In the genomic region with DNA sequence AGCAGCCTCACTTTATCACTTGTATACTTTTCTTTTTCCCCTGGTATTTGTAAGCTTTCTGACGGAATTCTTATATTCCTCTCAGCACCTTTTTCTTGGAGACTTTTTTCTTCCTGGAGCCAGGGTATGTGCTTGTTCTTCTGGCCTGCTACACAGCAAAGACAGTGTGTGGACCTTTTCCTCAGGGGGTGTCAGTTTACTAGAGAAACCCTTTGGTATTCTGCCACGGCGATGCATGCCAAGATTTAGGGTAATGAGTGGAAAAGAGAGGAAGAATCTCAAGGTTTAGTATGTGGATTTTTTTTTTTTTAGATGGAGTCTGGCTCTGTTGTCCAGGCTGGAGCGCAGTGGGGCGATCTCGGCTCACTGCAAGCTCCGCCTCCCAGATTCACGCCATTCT, we compare ENCODE assay signal across 23 cellular contexts.
DNase-seq lines count a peak whose midpoint lies in the region; ATAC-seq and TF ChIP-seq lines count a peak whose summit lies in the region.
"Had no signal": no experiment of that assay in that cellular context is flagged by ENCODE, and none has a peak within 500 bp of the region (broad histone marks: within the 10 kb centered on the region; RNA-seq: fewer than 3 reads in every experiment).

No MANE protein-coding gene starts in this region.

- CTCF ChIA-PET in HEK293T (lab: Yijun Ruan, JAX) = no interaction called here

- H3K4me3 ChIP-seq in ACC112 (ENCODE audit: low read depth, low read length) = peak overlapping the region; percentile 21; the same call in 1 of the 2 replicates
- H3K4me3 ChIP-seq: MG63, SJCRH30 had no signal

- peaks cover 14 to 17% (median 16%) of the 10 kb centered on the region in 3 donors for H3K4me1 Mint-ChIP-seq in naive B cell

- peak overlapping the region in 5 of 6 donors; percentile 2 to 39 (median 17) for H3K27ac Mint-ChIP-seq in naive B cell
- H3K27ac Mint-ChIP-seq: HFFc6 had no signal

- peaks cover 17% of the 10 kb centered on the region for H3K4me1 ChIP-seq in ACC112 (ENCODE audit: control insufficient read depth, insufficient read depth, low read length, unreplicated experiment)
- H3K4me1 ChIP-seq: BE2C, SJCRH30 had no signal

- H3K36me3 Mint-ChIP-seq in naive B cell = no peaks in the 10 kb centered on the region

- DNase-seq in NCI-H446 (lab: John Stamatoyannopoulos, UW) = peak; percentile 39 to 79
- DNase-seq in astrocyte of the hippocampus (ENCODE audit: low read depth, low spot score) = peak; percentile 54
- no peak for DNase-seq in naive B cell
- no peak for DNase-seq in NCI-H524 (lab: John Stamatoyannopoulos, UW)
- no peak for DNase-seq in HEK293T (ENCODE audit: extremely low spot score)
- DNase-seq in HCEC 1CT = no peak
- DNase-seq in LoVo (ENCODE audit: low spot score) = no peak
- DNase-seq: ACHN, BE2C, HFFc6, KBM-7, MG63, NCI-H1105 treated with DMSO at 0.1 percent for 48 hours, NCI-H2029 treated with DMSO at 0.1 percent for 48 hours, NCI-H2227 treated with DMSO at 0.1 percent for 48 hours, NCI-H524 treated with DMSO at 0.1 percent for 48 hours, NCI-H774, SJCRH30 had no signal

- no peaks in the 10 kb centered on the region for H3K36me3 ChIP-seq in ACC112 (ENCODE audit: insufficient read depth, low read length)
- H3K36me3 ChIP-seq: BE2C, MG63, SJCRH30 had no signal

- no peak for ATAC-seq in naive B cell (ENCODE audit: low read depth in 2 of 2)
- ATAC-seq: Right ventricle myocardium inferior, SK-N-SH treated with all-trans-retinoic acid at 6 μM for 48 hours had no signal

- POLR2A ChIA-PET in HEK293T (lab: Yijun Ruan, JAX) = no interaction called here

- H2AFZ ChIP-seq in ACC112 (ENCODE audit: low read length, unreplicated experiment) = no peak overlapping the region

- H3K27me3 Mint-ChIP-seq in naive B cell = no peaks in the 10 kb centered on the region

- H3K27me3 ChIP-seq in ACC112 (ENCODE audit: insufficient read depth, low read length) = no peaks in the 10 kb centered on the region
- H3K27me3 ChIP-seq: BE2C, MG63, SJCRH30 had no signal

- no peaks in the 10 kb centered on the region for H3K79me2 ChIP-seq in ACC112 (ENCODE audit: control insufficient read depth, insufficient read depth, low read length, unreplicated experiment)

- no peak overlapping the region for H3K27ac ChIP-seq in ACC112 (ENCODE audit: low read depth, low read length)
- H3K27ac ChIP-seq: 22Rv1, SJCRH30 had no signal

- no peak overlapping the region for H3K4me3 Mint-ChIP-seq in naive B cell
- H3K4me3 Mint-ChIP-seq: CD14-positive monocyte, HFFc6 had no signal

- peaks cover 0 to 4% (median 0%) of the 10 kb centered on the region in 7 donors for H3K9me3 Mint-ChIP-seq in naive B cell
- H3K9me3 Mint-ChIP-seq: HFFc6 had no signal

TF ChIP-seq in HEK293T, 16 proteins besides CTCF, POLR2A, EP300 and RAD21:
- no peak for TF ChIP-seq HDGF (IDR thresholded peaks at IDR 0.05; ENCODE audit: borderline replicate concordance)
- TF ChIP-seq NFRKB (IDR thresholded peaks at IDR 0.05) = no peak
- TF ChIP-seq FOXM1 (IDR thresholded peaks at IDR 0.05; ENCODE audit: borderline replicate concordance) = no peak
- TF ChIP-seq BHLHE40 (IDR thresholded peaks at IDR 0.05; ENCODE audit: borderline replicate concordance) = no peak
- no peak for TF ChIP-seq TARDBP (IDR thresholded peaks at IDR 0.05)
- TF ChIP-seq ZNF384 (IDR thresholded peaks at IDR 0.05) = no peak
- TF ChIP-seq SP1 (IDR thresholded peaks at IDR 0.05) = no peak
- no peak for TF ChIP-seq SUZ12 (IDR thresholded peaks at IDR 0.05)
- no peak for TF ChIP-seq FOXA1 (IDR thresholded peaks at IDR 0.05)
- no peak for TF ChIP-seq LEF1 (IDR thresholded peaks at IDR 0.05; ENCODE audit: borderline replicate concordance)

Comparison
In these comparisons a context has a peak if more than half of its experiments do, and no peak if none do; other contexts are left out.
1. DNase-seq: peak in NCI-H446 (2 of 2) and astrocyte of the hippocampus (single experiment); none in naive B cell (single experiment), NCI-H524 (0 of 2), HEK293T (single experiment), HCEC 1CT (single experiment) and LoVo (single experiment).